Comparison of ENCODE assay signal across 8 cellular contexts in the genomic region with DNA sequence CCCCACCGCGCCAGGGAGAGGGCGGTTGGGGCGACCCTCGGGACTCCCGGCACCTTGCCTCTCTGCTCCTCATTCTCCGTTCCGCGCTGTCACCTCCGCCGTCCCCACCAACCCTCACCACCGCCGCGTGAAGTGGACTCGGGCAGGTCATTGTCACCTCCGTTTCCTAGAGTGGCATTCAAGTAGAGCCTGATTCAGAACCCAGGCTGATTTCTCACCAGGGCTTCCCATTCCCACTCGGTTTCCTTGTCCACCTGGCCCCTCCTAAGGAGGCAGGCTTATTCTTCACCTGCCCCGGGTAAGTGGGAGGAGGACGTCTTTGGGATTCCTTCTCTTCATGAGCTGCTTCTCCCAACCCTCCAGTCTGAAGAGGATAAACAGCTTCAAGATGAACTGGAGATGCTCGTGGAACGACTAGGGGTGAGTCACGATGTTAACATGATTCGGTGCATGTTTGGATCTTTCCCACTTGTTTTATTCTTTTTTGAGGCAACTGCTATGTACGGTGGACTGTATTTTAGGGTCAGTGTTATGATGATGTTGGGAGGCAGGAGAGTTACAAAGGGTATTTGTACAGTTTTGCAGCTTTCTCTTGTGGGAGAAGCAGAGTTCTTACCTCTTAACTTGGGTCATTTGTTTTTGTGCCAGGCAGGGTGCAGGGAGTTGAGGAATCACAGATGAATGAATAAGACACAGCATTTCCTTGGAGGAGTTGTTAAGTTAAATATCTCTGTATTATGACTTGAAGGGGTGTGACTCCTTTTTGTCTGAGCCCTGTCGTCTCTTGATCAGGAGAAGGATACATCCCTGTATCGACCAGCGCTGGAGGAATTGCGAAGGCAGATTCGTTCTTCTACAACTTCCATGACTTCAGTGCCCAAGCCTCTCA. TPM values are rescaled to one million over a fixed set of nuclear protein-coding genes. Genes with fewer than 3 reads are reported as not detected.
A peak's percentile ranks its signal among the peaks of the same experiment; 100 is the strongest.
DNase-seq lines count a peak whose midpoint lies in the region; ATAC-seq, FAIRE-seq and TF ChIP-seq lines count a peak whose summit lies in the region.

No MANE protein-coding gene starts in this region.

- H3K4me3 ChIP-seq in gastrocnemius medialis, result peak overlapping the region; percentile 70 to 93 (median 76)

- no peaks in the 10 kb centered on the region for H3K9me3 ChIP-seq in gastrocnemius medialis

- no peak for TF ChIP-seq POLR2A in gastrocnemius medialis (IDR thresholded peaks at IDR 0.05)

- peaks cover 54% of the 10 kb centered on the region for H3K36me3 Mint-ChIP-seq in activated T-cell treated with anti-CD3 and anti-CD28 coated beads, Interleukin-2, amount 50 U/mL, for 24 hours (ENCODE audit: low read depth)
- H3K36me3 Mint-ChIP-seq in T-cell, result peaks cover 29% of the 10 kb centered on the region

- H3K27me3 ChIP-seq in gastrocnemius medialis, result no peaks in the 10 kb centered on the region

- FAIRE-seq in urothelium cell line (lab: Jason Lieb, UNC), result no peak

- H3K27ac ChIP-seq in gastrocnemius medialis, result peak overlapping the region; percentile 81 to 93 (median 86)

- peak overlapping the region; percentile 88 for H3K4me3 Mint-ChIP-seq in activated T-cell treated with anti-CD3 and anti-CD28 coated beads, Interleukin-2, amount 50 U/mL, for 24 hours
- peak overlapping the region; percentile 87 to 93 (median 90) for H3K4me3 Mint-ChIP-seq in T-cell

- no peak for ATAC-seq in T-cell (replicated peaks in 1 of 4)
- ATAC-seq in gastrocnemius medialis, result peak; percentile 7 to 21
- no peak for ATAC-seq in HG02884 (IDR thresholded peaks at IDR 0.05; ENCODE audit: unreplicated experiment)

- H3K4me1 ChIP-seq in gastrocnemius medialis, result peaks cover 14 to 18% of the 10 kb centered on the region in 2 donors

- POLR2A ChIA-PET in T-cell (lab: Charles Lee), result interaction anchor here in 1 of 2 donors (0.6 kb wide), 1 partner anchor 15 kb away, joined by 10 read pairs; no protein-coding TSS in a partner anchor

- no peaks in the 10 kb centered on the region for H3K27me3 Mint-ChIP-seq in activated T-cell treated with anti-CD3 and anti-CD28 coated beads, Interleukin-2, amount 50 U/mL, for 24 hours
- no peaks in the 10 kb centered on the region for H3K27me3 Mint-ChIP-seq in T-cell

- peaks cover 41% of the 10 kb centered on the region for H3K4me1 Mint-ChIP-seq in activated T-cell treated with anti-CD3 and anti-CD28 coated beads, Interleukin-2, amount 50 U/mL, for 24 hours (ENCODE audit: low read depth)
- peaks cover 29 to 32% (median 32%) of the 10 kb centered on the region in 3 donors for H3K4me1 Mint-ChIP-seq in T-cell

- peaks cover 18 to 46% of the 10 kb centered on the region in 2 donors for H3K36me3 ChIP-seq in gastrocnemius medialis

- no peaks in the 10 kb centered on the region for H3K9me3 Mint-ChIP-seq in activated T-cell treated with anti-CD3 and anti-CD28 coated beads, Interleukin-2, amount 50 U/mL, for 24 hours
- H3K9me3 Mint-ChIP-seq in T-cell, result no peaks in the 10 kb centered on the region

- intact Hi-C loops in gastrocnemius medialis (cut with DNase I; ENCODE audit: low total_unique reads), result loop anchor here (1.0 to 10.0 kb wide), 9 partner anchors 15 to 415 kb away; partner anchors contain the start of genes ABCC5, ABCF3, AP2M1 and DVL3

- TF ChIP-seq CTCF in gastrocnemius medialis (IDR thresholded peaks at IDR 0.05 in 4 of 5, conservative IDR thresholded peaks at IDR 0.05 in 1 of 5), result no peak

- no peak for DNase-seq in activated T-cell treated with anti-CD3 and anti-CD28 coated beads, Interleukin-2, amount 50 U/mL, for 24 hours
- no peak for DNase-seq in activated T-cell treated with anti-CD3 and anti-CD28 coated beads, Interleukin-2, amount 50 U/mL, for 1 hour
- no peak for DNase-seq in T-cell
- DNase-seq in fibroblast of peridontal ligament (ENCODE audit: extremely low read depth), result peak; percentile 51
- no peak for DNase-seq in gastrocnemius medialis
- DNase-seq in urothelium cell line (ENCODE audit: low spot score), result no peak
- no peak for DNase-seq in NK-92 treated with Interleukin-12 subunit alpha and Interleukin-12 subunit beta, amount 100 ng/mL, for 24 hours (lab: John Stamatoyannopoulos, UW)

- H3K27ac Mint-ChIP-seq in activated T-cell treated with anti-CD3 and anti-CD28 coated beads, Interleukin-2, amount 50 U/mL, for 24 hours, result peak overlapping the region; percentile 95
- H3K27ac Mint-ChIP-seq in T-cell, result peak overlapping the region; percentile 78 to 80

- CTCF ChIA-PET in T-cell (lab: Charles Lee), result no interaction called here

- in situ Hi-C loops in gastrocnemius medialis (cut with MboI; ENCODE audit: low sequenced_read_pairs in 4 of 4), result loop anchor here in 1 of 4 donors (25.0 kb wide), 1 partner anchor 412 kb away; the partner anchor contains the start of gene PARL

RNA-seq across cellular contexts. Expression of gene PSMD2, which starts 0.7 kb away (rescaled TPM):
- total RNA-seq in T-cell (100 to 1,000 TPM; 134 to 151 (median 149) TPM), gastrocnemius medialis (100 to 1,000 TPM; 560 to 831 (median 720) TPM)

RNA-seq across cellular contexts. Expression of gene EIF4G1, which starts 14.7 kb away (rescaled TPM):
- total RNA-seq in T-cell, result 100 to 1,000 TPM; 232 to 290 (median 271) TPM
- total RNA-seq in gastrocnemius medialis, result 100 to 1,000 TPM; 474 to 863 (median 735) TPM

RNA-seq across cellular contexts. Expression of gene ECE2, which starts 23.9 kb away (rescaled TPM):
- total RNA-seq in T-cell (not detected), gastrocnemius medialis (not detected)

RNA-seq across cellular contexts. Expression of gene FAM131A, which starts 37.7 kb away (rescaled TPM):
- total RNA-seq in T-cell (10 to 100 TPM in 3 of 5 donors, 1 to 10 TPM in 2; 8.3 to 13.8 (median 11.9) TPM), gastrocnemius medialis (10 to 100 TPM; 14.7 to 27.1 (median 18.8) TPM)

RNA-seq across cellular contexts. Expression of gene CAMK2N2, which starts 38.4 kb away (rescaled TPM):
- under 1 TPM in 1 of 5 donors, not detected in 4; 0.19 TPM for total RNA-seq in T-cell
- total RNA-seq in gastrocnemius medialis, result not detected

Comparison
In these comparisons a context has a peak if more than half of its experiments do, and no peak if none do; other contexts are left out.
1. ATAC-seq: peak in gastrocnemius medialis (2 of 2); none in T-cell (0 of 4) and HG02884 (single experiment).